14 cellular contexts compared by ENCODE assay signal in the genomic region with DNA sequence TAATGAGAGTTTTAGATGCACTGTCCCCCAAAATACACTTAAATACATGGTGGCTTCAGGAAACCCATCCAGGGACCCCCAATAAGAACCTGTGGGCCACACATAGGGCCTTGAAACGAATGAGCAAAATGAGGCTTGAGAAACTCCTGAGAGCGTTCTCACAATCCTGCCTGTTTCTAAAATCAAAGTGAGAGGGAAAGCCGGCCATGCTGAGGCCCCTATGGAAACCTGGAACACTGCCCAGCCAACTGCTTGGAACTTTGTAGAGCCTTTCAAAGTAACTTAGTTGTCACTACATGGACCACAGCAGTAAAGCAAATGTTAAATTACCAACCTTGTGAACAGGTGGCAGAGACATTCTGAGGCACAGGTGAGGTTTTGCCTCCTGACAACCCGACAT. TPM values are rescaled to one million over a fixed set of nuclear protein-coding genes. Genes with fewer than 3 reads are reported as not detected.
DNase-seq lines count a peak whose midpoint lies in the region; ATAC-seq, FAIRE-seq and TF ChIP-seq lines count a peak whose summit lies in the region.
"Had no signal": no experiment of that assay in that cellular context is flagged by ENCODE, and none has a peak within 500 bp of the region (broad histone marks: within the 10 kb centered on the region; RNA-seq: fewer than 3 reads in every experiment).

No MANE protein-coding gene starts in this region.

- peaks cover 41% of the 10 kb centered on the region for H3K4me1 Mint-ChIP-seq in mesothelial cell of epicardium

- H3K27me3 Mint-ChIP-seq in mesothelial cell of epicardium (ENCODE audit: low read depth): no peaks in the 10 kb centered on the region

- no peaks in the 10 kb centered on the region for H3K36me3 Mint-ChIP-seq in mesothelial cell of epicardium

- TF ChIP-seq CTCF in K562 (IDR thresholded peaks at IDR 0.05 in 2 of 3, conservative IDR thresholded peaks at IDR 0.05 in 1 of 3; ENCODE audit: insufficient read depth in 2 of 3, low read depth in 1 of 3, low read length in 3 of 3) (no peak), esophagus muscularis mucosa (IDR thresholded peaks at IDR 0.05) (no peak), mesothelial cell of epicardium (IDR thresholded peaks at IDR 0.05; ENCODE audit: unreplicated experiment) (no peak)

- 62% methylated on average over 4 of the region's 4 CpGs for WGBS in K562 (ENCODE audit: insufficient coverage, low coverage, missing lambda C conversion rate)
- 40% methylated on average over 4 of the region's 4 CpGs for WGBS in esophagus muscularis mucosa

- H3K27me3 ChIP-seq in K562 (ENCODE audit: control insufficient read depth in 2 of 2, insufficient read depth in 2 of 2, low read length in 2 of 2) (no peaks in the 10 kb centered on the region), esophagus muscularis mucosa (no peaks in the 10 kb centered on the region), stomach smooth muscle (ENCODE audit: control insufficient read depth in 1 of 2, insufficient read depth in 2 of 2, low read length in 2 of 2) (no peaks in the 10 kb centered on the region)
- H3K27me3 ChIP-seq: BLaER1 had no signal

- no peaks in the 10 kb centered on the region for H3K9me3 Mint-ChIP-seq in mesothelial cell of epicardium
- H3K9me3 Mint-ChIP-seq: GM23338 had no signal

- H3K4me2 ChIP-seq in K562 (ENCODE audit: insufficient read depth, low read length): no peak overlapping the region
- H3K4me2 ChIP-seq: BLaER1, GM23338 had no signal

- H2AFZ ChIP-seq in K562 (ENCODE audit: low read depth, low read length): no peak overlapping the region
- H2AFZ ChIP-seq: GM23338 had no signal

- H3K79me2 ChIP-seq in K562 (ENCODE audit: control insufficient read depth, insufficient read depth, low read length): peaks cover 98% of the 10 kb centered on the region

- H3K27ac Mint-ChIP-seq in mesothelial cell of epicardium: peak overlapping the region; percentile 93
- H3K27ac Mint-ChIP-seq: GM23338 had no signal

- TF ChIP-seq POLR2A in K562 (conservative IDR thresholded peaks at IDR 0.05): no peak
- no peak for TF ChIP-seq POLR2A in esophagus muscularis mucosa (IDR thresholded peaks at IDR 0.05; ENCODE audit: low read depth)

- H3K9ac ChIP-seq in K562 (ENCODE audit: insufficient read depth in 1 of 2, low read depth in 2 of 2, low read length in 2 of 2) (no peak overlapping the region), stomach smooth muscle (ENCODE audit: low read length in 2 of 2) (peak overlapping the region in 1 of 2 donors; percentile 58)
- H3K9ac ChIP-seq: BLaER1 had no signal

- no peak for ATAC-seq in K562
- no peak for ATAC-seq in HG02759 (IDR thresholded peaks at IDR 0.05; ENCODE audit: unreplicated experiment)
- no peak for ATAC-seq in HG03175 (IDR thresholded peaks at IDR 0.05; ENCODE audit: unreplicated experiment)
- ATAC-seq: GM23338, PC-3 had no signal

- H3K4me3 ChIP-seq in K562: no peak overlapping the region
- H3K4me3 ChIP-seq in esophagus muscularis mucosa: no peak overlapping the region
- H3K4me3 ChIP-seq in stomach smooth muscle (ENCODE audit: low read length in 2 of 2): peak overlapping the region in 1 of 2 donors; percentile 31
- H3K4me3 ChIP-seq: BLaER1, GM23338 had no signal

- TF ChIP-seq EP300 in K562 (IDR thresholded peaks at IDR 0.05; ENCODE audit: low read length) (no peak), esophagus muscularis mucosa (IDR thresholded peaks at IDR 0.05) (no peak)

- peaks cover 3% of the 10 kb centered on the region for H3K9me1 ChIP-seq in K562 (ENCODE audit: control insufficient read depth, insufficient read depth, low read length)

- no TSS peak for BruUV-seq in K562 (replicated peaks; lab: Mats Ljungman, UMichigan)

- intact Hi-C loops in K562 (cut with micrococcal nuclease): no loop called here
- intact Hi-C loops in esophagus muscularis mucosa (cut with DNase I): no loop called here

- H4K20me1 ChIP-seq in K562 (replicated peaks; ENCODE audit: control insufficient read depth, insufficient read depth, low read length): peaks cover 21% of the 10 kb centered on the region

- H3K4me3 Mint-ChIP-seq in mesothelial cell of epicardium: no peak overlapping the region
- H3K4me3 Mint-ChIP-seq: GM23338 had no signal

- no peaks in the 10 kb centered on the region for H3K9me3 ChIP-seq in K562 (replicated peaks; ENCODE audit: control insufficient read depth, insufficient read depth, low read depth, low read length)
- no peaks in the 10 kb centered on the region for H3K9me3 ChIP-seq in esophagus muscularis mucosa
- H3K9me3 ChIP-seq in stomach smooth muscle (ENCODE audit: control insufficient read depth in 2 of 2, low read length in 2 of 2): no peaks in the 10 kb centered on the region
- H3K9me3 ChIP-seq: BLaER1 had no signal

- CTCF ChIA-PET in K562 (lab: Yijun Ruan, JAX; ENCODE audit: low intra/inter-chr PET ratio): no interaction called here

- H3K27ac ChIP-seq in K562 (ENCODE audit: extremely low read depth, low read depth, low read length) (no peak overlapping the region), esophagus muscularis mucosa (replicated peaks in 1 of 4) (peak overlapping the region; percentile 17 to 58 (median 26)), stomach smooth muscle (ENCODE audit: low read length) (peak overlapping the region; percentile 50)
- H3K27ac ChIP-seq: BLaER1, HL-60 had no signal

- H3K4me1 ChIP-seq in K562 (replicated peaks in 1 of 2; ENCODE audit: control insufficient read depth in 2 of 2, insufficient read depth in 2 of 2, low read length in 2 of 2): peaks cover 7 to 39% of the 10 kb centered on the region in 2 experiments
- H3K4me1 ChIP-seq in esophagus muscularis mucosa: peaks cover 38 to 95% (median 68%) of the 10 kb centered on the region in 4 donors
- H3K4me1 ChIP-seq in stomach smooth muscle (ENCODE audit: control insufficient read depth, insufficient read depth, low read length): peaks cover 28% of the 10 kb centered on the region
- H3K4me1 ChIP-seq: BLaER1 had no signal

- in situ Hi-C loops in K562 (cut with MboI): no loop called here

- DNase-seq in K562 (ENCODE audit: extremely low read depth in 1 of 4, low spot score in 3 of 4) (no peak), esophagus muscularis mucosa (ENCODE audit: extremely low spot score) (no peak), mesothelial cell of epicardium (ENCODE audit: low spot score in 2 of 2, unreplicated experiment in 2 of 2) (no peak), germinal center (ENCODE audit: low spot score) (no peak)
- DNase-seq: NCI-H146, NCI-H345, NCI-H526 treated with DMSO at 0.1 percent for 48 hours, PC-3 had no signal

- H3K36me3 ChIP-seq in K562 (ENCODE audit: control insufficient read depth, insufficient read depth, low read length): peaks cover 12% of the 10 kb centered on the region
- no peaks in the 10 kb centered on the region for H3K36me3 ChIP-seq in esophagus muscularis mucosa
- no peaks in the 10 kb centered on the region for H3K36me3 ChIP-seq in stomach smooth muscle (ENCODE audit: control insufficient read depth in 2 of 2, insufficient read depth in 2 of 2, low read length in 2 of 2)
- H3K36me3 ChIP-seq: BLaER1 had no signal

- FAIRE-seq in K562 (lab: Jason Lieb, UNC): no peak

- no peak for TF ChIP-seq RAD21 in K562 (CRISPR knock-in tag; conservative IDR thresholded peaks at IDR 0.05 in 1 of 2, IDR thresholded peaks at IDR 0.05 in 1 of 2)

- POLR2A ChIA-PET in K562 (lab: Yijun Ruan, JAX): interaction anchor here (1.0 kb wide), 1 partner anchor 12 kb away, joined by 4 read pairs; no protein-coding TSS in a partner anchor

TF ChIP-seq in K562, 482 proteins besides CTCF, POLR2A, EP300 and RAD21:
- no peak for TF ChIP-seq BACH1 (tag; IDR thresholded peaks at IDR 0.05)
- 0 out of 2 replicates have a peak, but pooled peaks have one; percentile 12 for TF ChIP-seq NFIC (IDR thresholded peaks at IDR 0.05)

RNA-seq across cellular contexts. Expression of a gene that starts 13.4 kb away (rescaled TPM):
- 267 and 295 TPM in 2 replicates for total RNA-seq in K562 (2011; cell fraction: chromatin; rRNA removed; ENCODE audit: low replicate concordance)
- total RNA-seq in K562 (2011; cell fraction: nucleolus; rRNA removed): 202 and 204 TPM in 2 replicates
- total RNA-seq in K562 (2011; cell fraction: nucleoplasm; rRNA removed): 277 and 388 TPM in 2 replicates
- total RNA-seq in K562 (2014; rRNA removed): 187 and 232 TPM in 2 replicates
- 82.2 and 82.5 TPM in 2 replicates for total RNA-seq in K562 (2014; rRNA removed; fragmentation: Illumina TruSeq; extraction: Trizol)
- 82.3 and 83.8 TPM in 2 replicates for total RNA-seq in K562 (2015; rRNA removed; fragmentation: Illumina TruSeq; extraction: Trizol)
- 91.8 and 94.0 TPM in 2 replicates for total RNA-seq in K562 (2021)
- 69.8 and 89.6 TPM in 2 replicates for polyA plus RNA-seq in K562 (2011; rRNA removed)
- polyA plus RNA-seq in K562 (2011; cell fraction: cytosol; rRNA removed): 58.5 and 88.3 TPM in 2 replicates
- polyA plus RNA-seq in K562 (2011; cell fraction: nucleus; rRNA removed): 74.4 and 107 TPM in 2 replicates
- 27.2 and 40.1 TPM in 2 replicates for polyA plus RNA-seq in K562 (2012)
- polyA plus RNA-seq in K562 (2014; fragmentation: Illumina TruSeq; extraction: Trizol): 61.5 and 69.7 TPM in 2 replicates
- polyA plus RNA-seq in K562 (2014; fragmentation: Nextera tagmentation; extraction: Ambion mirVana): 10 to 100 TPM; 22.6 to 25.3 TPM
- 63.2 and 82.2 TPM in 2 replicates for polyA plus RNA-seq in K562 (2014; rRNA removed)
- 116 and 125 TPM in 2 replicates for polyA minus RNA-seq in K562 (2011; rRNA and poly(A)+ RNA removed)
- polyA minus RNA-seq in K562 (2011; cell fraction: cytosol; rRNA and poly(A)+ RNA removed): 75.6 and 79.4 TPM in 2 replicates
- polyA minus RNA-seq in K562 (2011; cell fraction: nucleus; rRNA and poly(A)+ RNA removed): 297 and 317 TPM in 2 replicates
- 100 to 1,000 TPM in 1 of 4 donors, 10 to 100 TPM in 3; 64.3 to 132 (median 87.0) TPM for total RNA-seq in esophagus muscularis mucosa
- 14.9 to 17.5 TPM (median 16.8 TPM) in 3 replicates for total RNA-seq in mesothelial cell of epicardium
